In the genomic region with DNA sequence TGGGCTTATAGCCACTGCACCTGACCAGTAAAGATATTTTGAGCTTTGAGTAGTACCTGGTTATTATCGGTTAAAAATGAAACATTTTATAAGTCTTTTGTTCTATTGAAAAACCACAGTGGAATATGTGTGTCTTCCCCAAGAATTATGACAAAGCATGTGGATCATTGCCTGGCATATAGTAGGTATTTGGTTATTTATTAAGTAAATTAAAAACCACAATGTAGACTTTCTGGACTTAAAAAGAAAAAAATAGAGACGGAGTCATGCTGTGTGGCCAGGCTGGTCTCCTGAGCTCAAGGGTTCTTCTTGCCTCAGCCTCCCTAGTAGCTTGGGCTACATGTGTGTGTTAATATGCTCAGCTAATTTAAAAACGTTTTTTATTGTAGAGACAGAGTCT, we compare ENCODE assay signal across 24 cellular contexts.
"Had no signal": no experiment of that assay in that cellular context is flagged by ENCODE, and none has a peak within 500 bp of the region (broad histone marks: within the 10 kb centered on the region; RNA-seq: fewer than 3 reads in every experiment).

No MANE protein-coding gene starts in this region.

- DNase-seq: activated CD4-positive, alpha-beta T cell treated with anti-CD3 and anti-CD28 coated beads, Interleukin-2, amount 50 U/mL, for 48 hours; activated CD8-positive, alpha-beta T cell treated with anti-CD3 and anti-CD28 coated beads, Interleukin-2, amount 10 ng/mL, durations not matched to agents 7 days and 5 days; activated gamma-delta T cell; activated naive CD4-positive, alpha-beta T cell treated with Interleukin-2 at 50 U/mL for 16 hours; activated T-cell treated with anti-CD3 and anti-CD28 coated beads, Interleukin-2, amount 50 U/mL, for 24 hours; adrenal gland; body of pancreas; caudate nucleus; cerebellar nuclear complex; NCI-H1048; NCI-H1105 treated with DMSO at 0.1 percent for 48 hours; NCI-H1436; NCI-H1694; NCI-H1930; NCI-H2081 treated with DMSO at 0.1 percent for 48 hours; NCI-H226; NCI-H446 treated with DMSO at 0.1 percent for 48 hours; NCI-H524 treated with DMSO at 0.1 percent for 48 hours; NK-92 treated with Interleukin-12 subunit alpha and Interleukin-12 subunit beta, amount 100 ng/mL, for 24 hours; PC-3; Peyer's patch; SIG-M5; T1000 had no signal

- FAIRE-seq: astrocyte had no signal
